Comparison of ENCODE assay signal across 26 cellular contexts in genomic region chr6:166595949-166596348, GRCh38. TPM values are rescaled to one million over a fixed set of nuclear protein-coding genes. Genes with fewer than 3 reads are reported as not detected.
DNase-seq lines count a peak whose midpoint lies in the region; ATAC-seq, FAIRE-seq and TF ChIP-seq lines count a peak whose summit lies in the region.
"Had no signal": no experiment of that assay in that cellular context is flagged by ENCODE, and none has a peak within 500 bp of the region (broad histone marks: within the 10 kb centered on the region; RNA-seq: fewer than 3 reads in every experiment).

No MANE protein-coding gene starts in this region.

- peak overlapping the region; percentile 86 for H4K91ac ChIP-seq in IMR-90 (ENCODE audit: insufficient read depth, low read depth, low read length)

- H3K9ac ChIP-seq in IMR-90 (ENCODE audit: low read depth, low read length) (0 out of 2 replicates have a peak overlapping the region, but pooled peaks have one; percentile 37), astrocyte (ENCODE audit: low read length) (peak overlapping the region; percentile 66), smooth muscle cell (ENCODE audit: low read depth) (peak overlapping the region; percentile 15)

- intact Hi-C loops in IMR-90 (cut with micrococcal nuclease), result loop anchor here (2.0 kb wide), 1 partner anchor 31 kb away; the partner anchor contains the start of gene RPS6KA2
- intact Hi-C loops in left colon (cut with DNase I, micrococcal nuclease), result no loop called here
- intact Hi-C loops in sciatic nerve (cut with DNase I), result no loop called here
- intact Hi-C loops in right lobe of liver (cut with DNase I), result no loop called here

- peak overlapping the region; percentile 18; the same call in 1 of the 2 replicates for H3K23ac ChIP-seq in IMR-90 (ENCODE audit: low read depth, low read length)

- H3K56ac ChIP-seq in IMR-90 (ENCODE audit: extremely low read depth, insufficient read depth, low read length), result peak overlapping the region; percentile 81

- FAIRE-seq in astrocyte (lab: Jason Lieb, UNC), result no peak
- FAIRE-seq: endothelial cell of umbilical vein, GM12891 had no signal

- H3K4me2 ChIP-seq in IMR-90 (ENCODE audit: low read depth, low read length), result peak overlapping the region; percentile 43
- peak overlapping the region; percentile 37 for H3K4me2 ChIP-seq in astrocyte (ENCODE audit: low read length)
- peak overlapping the region; percentile 67 for H3K4me2 ChIP-seq in smooth muscle cell

- peak overlapping the region; percentile 96 for H2BK120ac ChIP-seq in IMR-90 (ENCODE audit: low read depth, low read length)

- peaks cover 8% of the 10 kb centered on the region for H3F3A ChIP-seq in smooth muscle cell (ENCODE audit: low read depth)

- no peaks in the 10 kb centered on the region for H3K9me3 Mint-ChIP-seq in astrocyte (ENCODE audit: unreplicated experiment)
- H3K9me3 Mint-ChIP-seq: activated B cell treated with CpG ODN at 0.5 μM for 24 hours; activated T-helper 2 cell treated with anti-CD3 and anti-CD28 coated beads, Interferon-gamma antibody, Interleukin-2, Interleukin-4, amounts not matched to agents 10 μg/mL and 5 μg/mL and 100 μg/mL, durations not matched to agents 14 hours and 24 hours and 36 hours; central memory CD8-positive, alpha-beta T cell; H9 had no signal

- peak overlapping the region; percentile 63 for H2AK9ac ChIP-seq in IMR-90 (replicated peaks; ENCODE audit: low read depth, low read length, poor library complexity)

- H3K4me1 ChIP-seq in IMR-90 (ENCODE audit: control insufficient read depth, insufficient read depth, low read length), result peaks cover 49% of the 10 kb centered on the region
- peaks cover 75% of the 10 kb centered on the region for H3K4me1 ChIP-seq in astrocyte (ENCODE audit: insufficient read depth, low read length)
- H3K4me1 ChIP-seq in smooth muscle cell (ENCODE audit: low read depth), result peaks cover 12% of the 10 kb centered on the region
- no peaks in the 10 kb centered on the region for H3K4me1 ChIP-seq in right lobe of liver
- H3K4me1 ChIP-seq: Caco-2 had no signal

- H3K27ac ChIP-seq in IMR-90 (ENCODE audit: insufficient read depth, low read length), result peak overlapping the region; percentile 92
- peak overlapping the region; percentile 93 for H3K27ac ChIP-seq in astrocyte (ENCODE audit: low read depth, low read length)
- peak overlapping the region; percentile 80 for H3K27ac ChIP-seq in smooth muscle cell (ENCODE audit: low read depth)
- no peak overlapping the region for H3K27ac ChIP-seq in caudate nucleus (ENCODE audit: low read depth, low read length)
- H3K27ac ChIP-seq in right lobe of liver, result no peak overlapping the region
- H3K27ac ChIP-seq: ascending aorta, HL-60 had no signal

- 0 out of 2 replicates have a peak, but pooled peaks cover 3% of the 10 kb centered on the region for H4K20me1 ChIP-seq in IMR-90 (ENCODE audit: insufficient read depth, low read length)
- no peaks in the 10 kb centered on the region for H4K20me1 ChIP-seq in astrocyte (ENCODE audit: insufficient read depth, low read length)
- no peaks in the 10 kb centered on the region for H4K20me1 ChIP-seq in smooth muscle cell (ENCODE audit: low read depth)

- H2AK5ac ChIP-seq in IMR-90 (ENCODE audit: low read depth, low read length), result peak overlapping the region; percentile 97

- H3K36me3 Mint-ChIP-seq in astrocyte (ENCODE audit: low read depth, unreplicated experiment), result peaks cover 6% of the 10 kb centered on the region

- DNase-seq in IMR-90, result no peak
- DNase-seq in astrocyte (ENCODE audit: low read depth), result no peak
- DNase-seq in left colon, result no peak
- DNase-seq in smooth muscle cell (lab: John Stamatoyannopoulos, UW; ENCODE audit: unreplicated experiment), result no peak
- no peak for DNase-seq in caudate nucleus (lab: John Stamatoyannopoulos, UW)
- DNase-seq in sciatic nerve (ENCODE audit: low spot score), result no peak
- no peak for DNase-seq in activated effector memory CD4-positive, alpha-beta T cell treated with Interleukin-2 at 50 U/mL for 16 hours
- DNase-seq in right lobe of liver, result no peak
- DNase-seq: activated B cell treated with CpG ODN at 0.5 μM for 24 hours; activated CD4-positive, alpha-beta T cell treated with anti-CD3 and anti-CD28 coated beads, Interleukin-2, amount 50 U/mL, for 4 hours; activated CD8-positive, alpha-beta memory T cell treated with anti-CD3 and anti-CD28 coated beads, Interleukin-2, amount 50 U/mL, for 48 hours; C1 segment of cervical spinal cord; Caco-2; H9; heart right ventricle; left lung; NCI-H1105; NCI-H2029; NCI-H774 had no signal

- H3K27me3 Mint-ChIP-seq in astrocyte (ENCODE audit: low read depth, unreplicated experiment), result no peaks in the 10 kb centered on the region
- H3K27me3 Mint-ChIP-seq: activated naive CD8-positive, alpha-beta T cell had no signal

- H2AFZ ChIP-seq in IMR-90 (replicated peaks; ENCODE audit: low read length, poor library complexity) (no peak overlapping the region), astrocyte (ENCODE audit: low read depth, low read length) (no peak overlapping the region), smooth muscle cell (ENCODE audit: low read depth) (no peak overlapping the region)

- TF ChIP-seq POLR2A in IMR-90 (IDR thresholded peaks at IDR 0.05; ENCODE audit: low read depth, low read length) (no peak), right lobe of liver (IDR thresholded peaks at IDR 0.05) (no peak)

- H3K9me3 ChIP-seq in IMR-90 (ENCODE audit: control insufficient read depth, insufficient read depth, low read length), result no peaks in the 10 kb centered on the region
- no peaks in the 10 kb centered on the region for H3K9me3 ChIP-seq in astrocyte (ENCODE audit: insufficient read depth, low read depth, low read length)
- H3K9me3 ChIP-seq in smooth muscle cell (replicated peaks; ENCODE audit: low read depth), result no peaks in the 10 kb centered on the region
- no peaks in the 10 kb centered on the region for H3K9me3 ChIP-seq in right lobe of liver
- H3K9me3 ChIP-seq: ascending aorta, Caco-2, heart right ventricle, left lung had no signal

- peak overlapping the region; percentile 93 for H2BK20ac ChIP-seq in IMR-90 (ENCODE audit: low read depth, low read length)

- H3K18ac ChIP-seq in IMR-90 (ENCODE audit: low read depth, low read length), result peak overlapping the region; percentile 98

- TF ChIP-seq CTCF in IMR-90 (conservative IDR thresholded peaks at IDR 0.05; ENCODE audit: low read depth, low read length) (no peak), astrocyte (IDR thresholded peaks at IDR 0.05; ENCODE audit: insufficient read depth, low read depth, low read length) (no peak), smooth muscle cell (IDR thresholded peaks at IDR 0.05; ENCODE audit: borderline replicate concordance, insufficient read depth, poor library complexity, severe bottlenecking) (no peak), right lobe of liver (IDR thresholded peaks at IDR 0.05) (no peak)

- peak overlapping the region; percentile 93 for H3K4ac ChIP-seq in IMR-90 (ENCODE audit: low read depth, low read length)

- H4K8ac ChIP-seq in IMR-90 (ENCODE audit: low read depth in 2 of 2, low read length in 2 of 2), result peak overlapping the region; percentile 40 to 65

- dilution Hi-C loops in IMR-90 (cut with HindIII; ENCODE audit: low sequenced_read_pairs, unreplicated experiment), result no loop called here

- 93% methylated on average over 5 of the region's 6 CpGs; no CpG with 5 or more reads in 1 of the 2 experiments for WGBS in IMR-90 (ENCODE audit: extremely low coverage in 2 of 2, insufficient read length in 1 of 2), 2 experiments
- 92% methylated on average over 6 of the region's 6 CpGs for WGBS in smooth muscle cell (ENCODE audit: low lambda C conversion rate)
- WGBS in right lobe of liver (ENCODE audit: insufficient coverage, low coverage, low lambda C conversion rate, missing lambda C conversion rate), result 90% methylated on average over 6 of the region's 6 CpGs

- peak overlapping the region; percentile 86 for H3K14ac ChIP-seq in IMR-90 (replicated peaks; ENCODE audit: low read depth, low read length)

- in situ Hi-C loops in IMR-90 (cut with MboI; ENCODE audit: low sequenced_read_pairs), result no loop called here

- ATAC-seq in IMR-90 (ENCODE audit: low read depth), result no peak
- ATAC-seq in left colon, result peak; percentile 27
- no peak for ATAC-seq in sciatic nerve
- ATAC-seq in right lobe of liver, result no peak
- ATAC-seq: left lung had no signal

- no peak for TF ChIP-seq RAD21 in IMR-90 (IDR thresholded peaks at IDR 0.05; ENCODE audit: low read length)

- no peaks in the 10 kb centered on the region for H3K27me3 ChIP-seq in IMR-90 (ENCODE audit: control insufficient read depth, insufficient read depth, low read length)
- no peaks in the 10 kb centered on the region for H3K27me3 ChIP-seq in astrocyte (ENCODE audit: insufficient read depth, low read length)
- H3K27me3 ChIP-seq in smooth muscle cell (ENCODE audit: low read depth), result no peaks in the 10 kb centered on the region
- no peaks in the 10 kb centered on the region for H3K27me3 ChIP-seq in right lobe of liver
- H3K27me3 ChIP-seq: ascending aorta, heart right ventricle, left lung had no signal

- peaks cover 7% of the 10 kb centered on the region; the same call in 1 of the 2 replicates for H3K36me3 ChIP-seq in IMR-90 (ENCODE audit: control insufficient read depth, insufficient read depth, low read length)
- no peaks in the 10 kb centered on the region for H3K36me3 ChIP-seq in astrocyte (ENCODE audit: insufficient read depth, low read length)
- no peaks in the 10 kb centered on the region for H3K36me3 ChIP-seq in smooth muscle cell (ENCODE audit: low read depth)
- H3K36me3 ChIP-seq in right lobe of liver, result no peaks in the 10 kb centered on the region
- H3K36me3 ChIP-seq: ascending aorta, heart right ventricle, left lung had no signal

- CTCF ChIA-PET in IMR-90 (lab: Yijun Ruan, JAX), result interaction anchor here (0.9 kb wide), 1 partner anchor 24 kb away, joined by 4 read pairs; no protein-coding TSS in a partner anchor

- no TSS peak for BruUV-seq in IMR-90 (replicated peaks; lab: Mats Ljungman, UMichigan)

- H3K79me1 ChIP-seq in IMR-90 (ENCODE audit: low read depth in 1 of 2, low read length in 2 of 2), result peaks cover 46 to 71% of the 10 kb centered on the region in 2 experiments

- POLR2A ChIA-PET in IMR-90 (lab: Charles Lee; ENCODE audit: unreplicated experiment), result no interaction called here

- no peak overlapping the region for H3K4me3 Mint-ChIP-seq in astrocyte (ENCODE audit: unreplicated experiment)
- H3K4me3 Mint-ChIP-seq: activated B cell treated with CpG ODN at 0.5 μM for 24 hours; activated naive CD8-positive, alpha-beta T cell; central memory CD8-positive, alpha-beta T cell; H9 had no signal

- H3K27ac Mint-ChIP-seq in astrocyte (ENCODE audit: unreplicated experiment), result peak overlapping the region; percentile 93
- H3K27ac Mint-ChIP-seq: activated B cell treated with CpG ODN at 0.5 μM for 24 hours; activated naive CD8-positive, alpha-beta T cell; activated T-helper 2 cell treated with anti-CD3 and anti-CD28 coated beads, Interferon-gamma antibody, Interleukin-2, Interleukin-4, amounts not matched to agents 10 μg/mL and 5 μg/mL and 100 μg/mL, durations not matched to agents 14 hours and 24 hours and 36 hours; H9 had no signal

- peak overlapping the region; percentile 92 for H2BK5ac ChIP-seq in IMR-90 (ENCODE audit: low read depth, low read length, poor library complexity, severe bottlenecking)

- H2BK15ac ChIP-seq in IMR-90 (ENCODE audit: low read depth, low read length), result peak overlapping the region; percentile 80

- H3K79me2 ChIP-seq in astrocyte (ENCODE audit: insufficient read depth, low read length), result peaks cover 63% of the 10 kb centered on the region
- peaks cover 14% of the 10 kb centered on the region for H3K79me2 ChIP-seq in smooth muscle cell (ENCODE audit: low read depth)

- peaks cover 69% of the 10 kb centered on the region for H3K4me1 Mint-ChIP-seq in astrocyte (ENCODE audit: low read depth, unreplicated experiment)

- H3K9me1 ChIP-seq in IMR-90 (ENCODE audit: insufficient read depth, low read length), result peaks cover 31% of the 10 kb centered on the region

- no peak overlapping the region for H3K4me3 ChIP-seq in IMR-90 (ENCODE audit: insufficient read depth, low read depth, low read length)
- H3K4me3 ChIP-seq in astrocyte (ENCODE audit: insufficient read depth, low read depth, low read length), result no peak overlapping the region
- no peak overlapping the region for H3K4me3 ChIP-seq in smooth muscle cell
- H3K4me3 ChIP-seq in right lobe of liver, result no peak overlapping the region
- H3K4me3 ChIP-seq: ascending aorta, heart right ventricle, left lung had no signal

- peak overlapping the region; percentile 90 for H4K5ac ChIP-seq in IMR-90 (ENCODE audit: low read depth, low read length)

RNA-seq across cellular contexts. Expression of gene RAMACL, which starts 9.5 kb away (rescaled TPM):
- 0.90 and 1.1 TPM in 2 replicates for total RNA-seq in IMR-90 (2012; rRNA removed)
- 0.17 and 0.46 TPM in 2 replicates for polyA plus RNA-seq in IMR-90 (2012; rRNA removed)
- polyA plus RNA-seq in IMR-90 (2012; cell fraction: cytosol; rRNA removed), result 0.02 and 0.03 TPM in 2 replicates
- polyA plus RNA-seq in IMR-90 (2012; cell fraction: nucleus; rRNA removed; ENCODE audit: low replicate concordance), result 0.17 and 0.94 TPM in 2 replicates
- 1.2 and 1.3 TPM in 2 replicates for total RNA-seq in astrocyte
- 1 to 10 TPM in 1 of 2 donors, under 1 TPM in 1; 0.81 to 1.1 TPM for total RNA-seq in left colon
- 0.13 and 0.99 TPM in 2 replicates for total RNA-seq in smooth muscle cell
- polyA plus RNA-seq in smooth muscle cell, result 0.14 and 0.89 TPM in 2 replicates
- 4.3 TPM for total RNA-seq in sciatic nerve
- total RNA-seq in right lobe of liver, result 1 to 10 TPM in 2 of 6 experiments, under 1 TPM in 4; 0.19 to 1.4 (median 0.65) TPM
- total RNA-seq: activated T-helper 2 cell treated with anti-CD3 and anti-CD28 coated beads, Interferon-gamma antibody, Interleukin-2, Interleukin-4, amounts not matched to agents 10 μg/mL and 5 μg/mL and 100 μg/mL, durations not matched to agents 14 hours and 24 hours and 36 hours; ascending aorta had no signal

RNA-seq across cellular contexts. Expression of gene RPS6KA2, which starts 31.1 kb away (rescaled TPM):
- total RNA-seq in IMR-90 (2012; rRNA removed) (22.2 and 26.9 TPM in 2 replicates), astrocyte (33.5 and 38.8 TPM in 2 replicates), left colon (10 to 100 TPM; 11.5 to 13.3 TPM), smooth muscle cell (7.8 and 10.5 TPM in 2 replicates), sciatic nerve (69.9 TPM), right lobe of liver (10 to 100 TPM in 3 of 6 experiments, 1 to 10 TPM in 3; 6.4 to 18.1 (median 11.1) TPM)
- polyA plus RNA-seq in IMR-90 (2012; rRNA removed) (27.6 and 31.3 TPM in 2 replicates), smooth muscle cell (10.4 and 12.2 TPM in 2 replicates)
- polyA plus RNA-seq in IMR-90 (2012; cell fraction: cytosol; rRNA removed), result 22.6 and 41.6 TPM in 2 replicates
- polyA plus RNA-seq in IMR-90 (2012; cell fraction: nucleus; rRNA removed; ENCODE audit: low replicate concordance), result 23.6 and 31.1 TPM in 2 replicates

Comparison
In these comparisons a context has a peak if more than half of its experiments do, and no peak if none do; other contexts are left out.
1. H3K27ac ChIP-seq: peak in IMR-90 (single experiment), astrocyte (single experiment) and smooth muscle cell (single experiment); none in caudate nucleus (single experiment) and right lobe of liver (0 of 3).
2. H3K9ac ChIP-seq: peak in every context shown above with its lines; median percentile 66 in astrocyte; 37 in IMR-90; 15 in smooth muscle cell.
3. Peak in every context shown above with its lines, with median percentiles within 50 percentile points of each other: H3K4me2 ChIP-seq.